In genomic region chr10:11895598-11895997, GRCh38 we compare ENCODE assay signal across 10 cellular contexts.
"Had no signal": no experiment of that assay in that cellular context is flagged by ENCODE, and none has a peak within 500 bp of the region (broad histone marks: within the 10 kb centered on the region; RNA-seq: fewer than 3 reads in every experiment).

No MANE protein-coding gene starts in this region.

- FAIRE-seq: H1, H54, HTR-8/SVneo had no signal

- H3K4me2 ChIP-seq: GM23338 had no signal

- ATAC-seq: GM23338 had no signal

- H3K27ac ChIP-seq: HL-60 had no signal

- DNase-seq: H9, HCEC 1CT, HFFc6, IMR-90, KBM-7 had no signal

- H3K4me3 ChIP-seq: GM23338 had no signal
